In the genomic region with DNA sequence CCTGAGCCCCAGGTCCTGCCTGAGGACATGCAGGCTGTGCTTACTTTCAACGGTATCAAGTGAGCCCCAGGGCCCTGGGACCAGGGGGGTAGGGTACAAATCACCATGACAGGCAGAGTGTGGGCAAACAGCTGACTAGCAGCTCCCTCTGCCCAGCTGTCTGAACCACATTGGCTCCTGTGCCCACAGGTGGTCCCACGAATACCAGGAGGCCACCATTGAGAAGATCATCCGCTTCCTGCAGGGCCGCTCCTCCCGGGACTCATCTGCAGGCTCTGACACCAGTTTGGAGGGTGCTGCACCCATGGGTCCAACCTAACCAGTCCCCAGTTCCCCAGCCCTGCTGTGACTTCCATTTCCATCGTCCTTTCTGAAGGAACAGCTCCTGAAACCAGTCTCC, we compare ENCODE assay signal across 13 cellular contexts. TPM values are rescaled to one million over a fixed set of nuclear protein-coding genes. Genes with fewer than 3 reads are reported as not detected.
DNase-seq lines count a peak whose midpoint lies in the region; ATAC-seq and TF ChIP-seq lines count a peak whose summit lies in the region.
"Had no signal": no experiment of that assay in that cellular context is flagged by ENCODE, and none has a peak within 500 bp of the region (broad histone marks: within the 10 kb centered on the region; RNA-seq: fewer than 3 reads in every experiment).

No MANE protein-coding gene starts in this region.

- dilution Hi-C loops in IMR-90 (cut with HindIII; ENCODE audit: low sequenced_read_pairs, unreplicated experiment), result no loop called here

- peak overlapping the region; percentile 16; the same call in 1 of the 2 replicates for H2AK5ac ChIP-seq in IMR-90 (ENCODE audit: low read depth, low read length)

- H3K4me3 Mint-ChIP-seq in activated T-helper 17 cell treated with anti-CD3 and anti-CD28 coated beads, Interleukin-2, amount 50 U/mL, for 72 hours, result no peak overlapping the region
- H3K4me3 Mint-ChIP-seq in GM23338, result no peak overlapping the region
- H3K4me3 Mint-ChIP-seq: CD8-positive, alpha-beta memory T cell; H9; IgD-negative memory B cell had no signal

- H3K27me3 Mint-ChIP-seq in activated T-helper 17 cell treated with anti-CD3 and anti-CD28 coated beads, Interleukin-2, amount 50 U/mL, for 72 hours, result no peaks in the 10 kb centered on the region
- peaks cover 10% of the 10 kb centered on the region for H3K27me3 Mint-ChIP-seq in GM23338 (ENCODE audit: insufficient read depth, low read depth, poor library complexity)
- H3K27me3 Mint-ChIP-seq: CD8-positive, alpha-beta memory T cell; IgD-negative memory B cell had no signal

- no CpG with 5 or more reads among the region's 6 CpGs for WGBS in IMR-90 (ENCODE audit: extremely low coverage in 2 of 2, insufficient read length in 1 of 2), 2 experiments
- WGBS in hepatocyte (ENCODE audit: low lambda C conversion rate, missing lambda C conversion rate), result 89% methylated on average over 6 of the region's 6 CpGs

- H3K4ac ChIP-seq in IMR-90 (ENCODE audit: low read depth, low read length), result no peak overlapping the region

- no peak overlapping the region for H4K5ac ChIP-seq in IMR-90 (ENCODE audit: low read depth, low read length)

- DNase-seq in IMR-90, result no peak
- DNase-seq in hepatocyte (ENCODE audit: low spot score), result no peak
- no peak for DNase-seq in NCI-H2081 treated with DMSO at 0.1 percent for 48 hours (lab: John Stamatoyannopoulos, UW)
- no peak for DNase-seq in mucosa of gallbladder (ENCODE audit: low spot score)
- no peak for DNase-seq in GM23338 (ENCODE audit: low spot score)
- DNase-seq: AML-193; CD8-positive, alpha-beta memory T cell; DMS53; GF-D8; H9 had no signal

- H3K9me3 ChIP-seq in IMR-90 (ENCODE audit: control insufficient read depth, insufficient read depth, low read length) (no peaks in the 10 kb centered on the region), hepatocyte (ENCODE audit: low read depth) (no peaks in the 10 kb centered on the region)
- H3K9me3 ChIP-seq: BLaER1 had no signal

- no peak for TF ChIP-seq CTCF in IMR-90 (conservative IDR thresholded peaks at IDR 0.05; ENCODE audit: low read depth, low read length)
- TF ChIP-seq CTCF in hepatocyte (IDR thresholded peaks at IDR 0.05; ENCODE audit: poor library complexity), result no peak
- no peak for TF ChIP-seq CTCF in GM23338 (conservative IDR thresholded peaks at IDR 0.05; ENCODE audit: low read depth in 2 of 2)

- no peak overlapping the region for H2BK120ac ChIP-seq in IMR-90 (ENCODE audit: low read depth, low read length)

- H3K9me2 ChIP-seq in hepatocyte (replicated peaks; ENCODE audit: insufficient read depth) (no peaks in the 10 kb centered on the region), GM23338 (ENCODE audit: insufficient read depth) (no peaks in the 10 kb centered on the region)

- no peak overlapping the region for H3K23ac ChIP-seq in IMR-90 (ENCODE audit: low read depth, low read length)

- POLR2A ChIA-PET in IMR-90 (lab: Charles Lee; ENCODE audit: unreplicated experiment), result no interaction called here

- no peak overlapping the region for H3K4me2 ChIP-seq in IMR-90 (ENCODE audit: low read depth, low read length)
- no peak overlapping the region for H3K4me2 ChIP-seq in hepatocyte
- H3K4me2 ChIP-seq in GM23338, result no peak overlapping the region
- H3K4me2 ChIP-seq: BLaER1 had no signal

- H3K79me1 ChIP-seq in IMR-90 (ENCODE audit: low read depth in 1 of 2, low read length in 2 of 2), result no peaks in the 10 kb centered on the region

- H2AFZ ChIP-seq in IMR-90 (replicated peaks; ENCODE audit: low read length, poor library complexity), result no peak overlapping the region
- H2AFZ ChIP-seq in hepatocyte, result no peak overlapping the region
- H2AFZ ChIP-seq in GM23338, result no peak overlapping the region

- H4K8ac ChIP-seq in IMR-90 (ENCODE audit: low read depth in 2 of 2, low read length in 2 of 2), result no peak overlapping the region

- H3K4me3 ChIP-seq in IMR-90 (ENCODE audit: insufficient read depth, low read depth, low read length) (no peak overlapping the region), hepatocyte (no peak overlapping the region), GM23338 (no peak overlapping the region)
- H3K4me3 ChIP-seq: BLaER1 had no signal

- ATAC-seq in IMR-90 (ENCODE audit: low read depth) (no peak), GM23338 (no peak)
- ATAC-seq in activated T-helper 17 cell treated with anti-CD3 and anti-CD28 coated beads, Interleukin-2, amount 50 U/mL, for 72 hours (replicated peaks), result no peak

- in situ Hi-C loops in IMR-90 (cut with MboI; ENCODE audit: low sequenced_read_pairs), result no loop called here

- no peaks in the 10 kb centered on the region for H3K4me1 Mint-ChIP-seq in activated T-helper 17 cell treated with anti-CD3 and anti-CD28 coated beads, Interleukin-2, amount 50 U/mL, for 72 hours
- H3K4me1 Mint-ChIP-seq in GM23338, result peaks cover 7% of the 10 kb centered on the region
- H3K4me1 Mint-ChIP-seq: CD8-positive, alpha-beta memory T cell; IgD-negative memory B cell had no signal

- H3K56ac ChIP-seq in IMR-90 (ENCODE audit: extremely low read depth, insufficient read depth, low read length), result no peak overlapping the region

- no peak overlapping the region for H2BK15ac ChIP-seq in IMR-90 (ENCODE audit: low read depth, low read length)

- no peak for TF ChIP-seq RAD21 in IMR-90 (IDR thresholded peaks at IDR 0.05; ENCODE audit: low read length)

- no peaks in the 10 kb centered on the region for H3F3A ChIP-seq in GM23338 (replicated peaks; ENCODE audit: low read depth)

- no peak overlapping the region for H3K9ac ChIP-seq in IMR-90 (ENCODE audit: low read depth, low read length)
- H3K9ac ChIP-seq: BLaER1 had no signal

- H3K79me2 ChIP-seq in hepatocyte (no peaks in the 10 kb centered on the region), GM23338 (replicated peaks; ENCODE audit: insufficient read depth) (no peaks in the 10 kb centered on the region)

- peaks cover 19% of the 10 kb centered on the region; the same call in 1 of the 2 replicates for H3K9me1 ChIP-seq in IMR-90 (ENCODE audit: insufficient read depth, low read length)

- H3K4me1 ChIP-seq in IMR-90 (ENCODE audit: control insufficient read depth, insufficient read depth, low read length), result peaks cover 9% of the 10 kb centered on the region
- peaks cover 22% of the 10 kb centered on the region for H3K4me1 ChIP-seq in hepatocyte (ENCODE audit: insufficient read depth)
- H3K4me1 ChIP-seq in GM23338 (ENCODE audit: insufficient read depth), result no peaks in the 10 kb centered on the region; the same call in 1 of the 2 replicates

- no peak overlapping the region for H2AK9ac ChIP-seq in IMR-90 (replicated peaks; ENCODE audit: low read depth, low read length, poor library complexity)

- no peak overlapping the region for H2BK5ac ChIP-seq in IMR-90 (ENCODE audit: low read depth, low read length, poor library complexity, severe bottlenecking)

- H4K91ac ChIP-seq in IMR-90 (ENCODE audit: insufficient read depth, low read depth, low read length), result no peak overlapping the region

- peaks cover 55% of the 10 kb centered on the region for H3K36me3 Mint-ChIP-seq in activated T-helper 17 cell treated with anti-CD3 and anti-CD28 coated beads, Interleukin-2, amount 50 U/mL, for 72 hours (ENCODE audit: low read depth)
- peaks cover 5% of the 10 kb centered on the region; the same call in 2 of the 3 replicates for H3K36me3 Mint-ChIP-seq in GM23338 (ENCODE audit: low read depth)

- BruUV-seq in IMR-90 (replicated peaks; lab: Mats Ljungman, UMichigan), result no TSS peak

- H3K14ac ChIP-seq in IMR-90 (replicated peaks; ENCODE audit: low read depth, low read length), result no peak overlapping the region

- CTCF ChIA-PET in IMR-90 (lab: Yijun Ruan, JAX), result no interaction called here

- H3K27ac Mint-ChIP-seq in activated T-helper 17 cell treated with anti-CD3 and anti-CD28 coated beads, Interleukin-2, amount 50 U/mL, for 72 hours, result peak overlapping the region; percentile 43
- no peak overlapping the region for H3K27ac Mint-ChIP-seq in GM23338
- H3K27ac Mint-ChIP-seq: IgD-negative memory B cell had no signal

- TF ChIP-seq POLR2A in IMR-90 (IDR thresholded peaks at IDR 0.05; ENCODE audit: low read depth, low read length), result no peak

- H4K20me1 ChIP-seq in IMR-90 (ENCODE audit: insufficient read depth, low read length) (no peaks in the 10 kb centered on the region), hepatocyte (ENCODE audit: insufficient read depth, poor library complexity, severe bottlenecking) (no peaks in the 10 kb centered on the region), GM23338 (replicated peaks; ENCODE audit: insufficient read depth) (no peaks in the 10 kb centered on the region; the same call in 1 of the 2 replicates)
- H4K20me1 ChIP-seq: BLaER1 had no signal

- H3K18ac ChIP-seq in IMR-90 (ENCODE audit: low read depth, low read length), result no peak overlapping the region

- no peak overlapping the region for H3K27ac ChIP-seq in IMR-90 (ENCODE audit: insufficient read depth, low read length)
- H3K27ac ChIP-seq in hepatocyte, result peak overlapping the region; percentile 80
- H3K27ac ChIP-seq in GM23338 (ENCODE audit: low read depth), result no peak overlapping the region
- H3K27ac ChIP-seq: BLaER1 had no signal

- no peak overlapping the region for H2BK20ac ChIP-seq in IMR-90 (ENCODE audit: low read depth, low read length)

- intact Hi-C loops in IMR-90 (cut with micrococcal nuclease), result no loop called here

- H3K27me3 ChIP-seq in IMR-90 (ENCODE audit: control insufficient read depth, insufficient read depth, low read length), result no peaks in the 10 kb centered on the region
- no peaks in the 10 kb centered on the region for H3K27me3 ChIP-seq in hepatocyte
- H3K27me3 ChIP-seq in GM23338 (ENCODE audit: insufficient read depth), result no peaks in the 10 kb centered on the region; the same call in 1 of the 2 replicates
- H3K27me3 ChIP-seq: BLaER1 had no signal

- H3K36me3 ChIP-seq in IMR-90 (ENCODE audit: control insufficient read depth, insufficient read depth, low read length) (peaks cover 32% of the 10 kb centered on the region), hepatocyte (replicated peaks; ENCODE audit: insufficient read depth, low read depth) (no peaks in the 10 kb centered on the region), GM23338 (ENCODE audit: insufficient read depth) (no peaks in the 10 kb centered on the region)

- no peaks in the 10 kb centered on the region for H3K9me3 Mint-ChIP-seq in activated T-helper 17 cell treated with anti-CD3 and anti-CD28 coated beads, Interleukin-2, amount 50 U/mL, for 72 hours
- no peaks in the 10 kb centered on the region for H3K9me3 Mint-ChIP-seq in GM23338
- H3K9me3 Mint-ChIP-seq: CD8-positive, alpha-beta memory T cell; H9; IgD-negative memory B cell had no signal

RNA-seq across cellular contexts. Expression of gene SLC46A1, which starts 10.0 kb away (rescaled TPM):
- total RNA-seq in IMR-90 (2012; rRNA removed), result 2.7 and 2.8 TPM in 2 replicates
- polyA plus RNA-seq in IMR-90 (2012; rRNA removed), result 3.9 and 4.0 TPM in 2 replicates
- polyA plus RNA-seq in IMR-90 (2012; cell fraction: cytosol; rRNA removed), result 2.6 and 3.0 TPM in 2 replicates
- 5.3 and 6.3 TPM in 2 replicates for polyA plus RNA-seq in IMR-90 (2012; cell fraction: nucleus; rRNA removed; ENCODE audit: low replicate concordance)
- 1 to 10 TPM; 2.5 to 4.4 TPM for total RNA-seq in activated T-helper 17 cell treated with anti-CD3 and anti-CD28 coated beads, Interleukin-2, amount 50 U/mL, for 72 hours
- 41.9 and 54.5 TPM in 2 replicates for total RNA-seq in hepatocyte
- polyA plus RNA-seq in hepatocyte, result 34.8 and 43.1 TPM in 2 replicates
- total RNA-seq in mucosa of gallbladder, result 46.2 TPM
- 12.5 and 12.7 TPM in 2 replicates for total RNA-seq in GM23338 (2014; rRNA removed; shearing (Covaris generic))
- 3.3 TPM in 2 replicates for polyA plus RNA-seq in GM23338 (2016; fragmentation: Nextera tagmentation; extraction: Ambion mirVana)

RNA-seq across cellular contexts. Expression of gene SARM1, which starts 24.5 kb away (rescaled TPM):
- 2.5 and 3.4 TPM in 2 replicates for total RNA-seq in IMR-90 (2012; rRNA removed)
- polyA plus RNA-seq in IMR-90 (2012; rRNA removed), result 10.3 and 11.4 TPM in 2 replicates
- 2.3 and 9.3 TPM in 2 replicates for polyA plus RNA-seq in IMR-90 (2012; cell fraction: cytosol; rRNA removed)
- 28.6 and 45.7 TPM in 2 replicates for polyA plus RNA-seq in IMR-90 (2012; cell fraction: nucleus; rRNA removed; ENCODE audit: low replicate concordance)
- total RNA-seq in activated T-helper 17 cell treated with anti-CD3 and anti-CD28 coated beads, Interleukin-2, amount 50 U/mL, for 72 hours, result 10 to 100 TPM; 30.1 to 33.7 TPM
- total RNA-seq in hepatocyte, result 12.8 and 19.5 TPM in 2 replicates
- polyA plus RNA-seq in hepatocyte, result 11.0 and 14.5 TPM in 2 replicates
- 27.8 TPM for total RNA-seq in mucosa of gallbladder
- 10.4 and 15.3 TPM in 2 replicates for total RNA-seq in GM23338 (2014; rRNA removed; shearing (Covaris generic))
- 0.89 and 1.4 TPM in 2 replicates for polyA plus RNA-seq in GM23338 (2016; fragmentation: Nextera tagmentation; extraction: Ambion mirVana)

RNA-seq across cellular contexts. Expression of gene VTN, which starts 25.9 kb away (rescaled TPM):
- total RNA-seq in IMR-90 (2012; rRNA removed), result under 0.01 and 0.18 TPM in 2 replicates
- 0.89 and 1.0 TPM in 2 replicates for polyA plus RNA-seq in IMR-90 (2012; rRNA removed)
- 0.90 and 1.4 TPM in 2 replicates for polyA plus RNA-seq in IMR-90 (2012; cell fraction: cytosol; rRNA removed)
- polyA plus RNA-seq in IMR-90 (2012; cell fraction: nucleus; rRNA removed; ENCODE audit: low replicate concordance), result 3.0 and 4.8 TPM in 2 replicates
- total RNA-seq in activated T-helper 17 cell treated with anti-CD3 and anti-CD28 coated beads, Interleukin-2, amount 50 U/mL, for 72 hours, result under 1 TPM; 0.16 to 0.43 TPM
- total RNA-seq in hepatocyte, result 1,128 and 1,263 TPM in 2 replicates
- 613 and 763 TPM in 2 replicates for polyA plus RNA-seq in hepatocyte
- 424 TPM for total RNA-seq in mucosa of gallbladder
- total RNA-seq in GM23338 (2014; rRNA removed; shearing (Covaris generic)), result 0.35 TPM in 1 of 2 replicates, not detected in the other
- 0.16 and 0.17 TPM in 2 replicates for polyA plus RNA-seq in GM23338 (2016; fragmentation: Nextera tagmentation; extraction: Ambion mirVana)
- total RNA-seq: H9 had no signal
- polyA plus RNA-seq: CD8-positive, alpha-beta memory T cell; IgD-negative memory B cell had no signal

RNA-seq across cellular contexts. Expression of gene SEBOX, which starts 31.0 kb away (rescaled TPM):
- total RNA-seq in IMR-90 (2012; rRNA removed) (not detected in 2 replicates), hepatocyte (not detected in 2 replicates), mucosa of gallbladder (not detected)
- polyA plus RNA-seq in IMR-90 (2012; rRNA removed) (not detected in 2 replicates), hepatocyte (not detected in 2 replicates), GM23338 (2016; fragmentation: Nextera tagmentation; extraction: Ambion mirVana) (not detected in 2 replicates)
- polyA plus RNA-seq in IMR-90 (2012; cell fraction: cytosol; rRNA removed), result not detected in 2 replicates
- not detected in 2 replicates for polyA plus RNA-seq in IMR-90 (2012; cell fraction: nucleus; rRNA removed; ENCODE audit: low replicate concordance)
- total RNA-seq in activated T-helper 17 cell treated with anti-CD3 and anti-CD28 coated beads, Interleukin-2, amount 50 U/mL, for 72 hours, result not detected
- total RNA-seq in GM23338 (2014; rRNA removed; shearing (Covaris generic)), result not detected in 2 replicates
- total RNA-seq: CD8-positive, alpha-beta memory T cell; H9 had no signal
- polyA plus RNA-seq: CD8-positive, alpha-beta memory T cell; IgD-negative memory B cell had no signal

RNA-seq across cellular contexts. Expression of gene POLDIP2, which starts 38.6 kb away (rescaled TPM):
- total RNA-seq in IMR-90 (2012; rRNA removed) (58.3 and 66.7 TPM in 2 replicates), hepatocyte (81.6 and 82.9 TPM in 2 replicates), mucosa of gallbladder (88.8 TPM)
- polyA plus RNA-seq in IMR-90 (2012; rRNA removed) (72.0 and 77.8 TPM in 2 replicates), hepatocyte (118 and 122 TPM in 2 replicates), GM23338 (2016; fragmentation: Nextera tagmentation; extraction: Ambion mirVana) (40.7 and 45.7 TPM in 2 replicates)
- 70.5 and 80.8 TPM in 2 replicates for polyA plus RNA-seq in IMR-90 (2012; cell fraction: cytosol; rRNA removed)
- 33.1 and 46.5 TPM in 2 replicates for polyA plus RNA-seq in IMR-90 (2012; cell fraction: nucleus; rRNA removed; ENCODE audit: low replicate concordance)
- 100 to 1,000 TPM in 1 of 2 donors, 10 to 100 TPM in 1; 48.9 to 109 TPM for total RNA-seq in activated T-helper 17 cell treated with anti-CD3 and anti-CD28 coated beads, Interleukin-2, amount 50 U/mL, for 72 hours
- 70.6 and 77.1 TPM in 2 replicates for total RNA-seq in GM23338 (2014; rRNA removed; shearing (Covaris generic))

Comparison
In these comparisons a context has a peak if more than half of its experiments do, and no peak if none do; other contexts are left out.
1. RNA of gene VTN, which starts 25.9 kb away (total RNA-seq): 1,128 to 1,263 TPM in hepatocyte and 424 TPM in mucosa of gallbladder (single experiment); 0.16 to 0.43 TPM in activated T-helper 17 cell treated with anti-CD3 and anti-CD28 coated beads, Interleukin-2, amount 50 U/mL, for 72 hours, under 0.01 to 0.18 TPM in IMR-90 and 0.35 TPM in GM23338; every median in the first group is over 100 times any median in the second.